22 cellular contexts compared by ENCODE assay signal in the genomic region with DNA sequence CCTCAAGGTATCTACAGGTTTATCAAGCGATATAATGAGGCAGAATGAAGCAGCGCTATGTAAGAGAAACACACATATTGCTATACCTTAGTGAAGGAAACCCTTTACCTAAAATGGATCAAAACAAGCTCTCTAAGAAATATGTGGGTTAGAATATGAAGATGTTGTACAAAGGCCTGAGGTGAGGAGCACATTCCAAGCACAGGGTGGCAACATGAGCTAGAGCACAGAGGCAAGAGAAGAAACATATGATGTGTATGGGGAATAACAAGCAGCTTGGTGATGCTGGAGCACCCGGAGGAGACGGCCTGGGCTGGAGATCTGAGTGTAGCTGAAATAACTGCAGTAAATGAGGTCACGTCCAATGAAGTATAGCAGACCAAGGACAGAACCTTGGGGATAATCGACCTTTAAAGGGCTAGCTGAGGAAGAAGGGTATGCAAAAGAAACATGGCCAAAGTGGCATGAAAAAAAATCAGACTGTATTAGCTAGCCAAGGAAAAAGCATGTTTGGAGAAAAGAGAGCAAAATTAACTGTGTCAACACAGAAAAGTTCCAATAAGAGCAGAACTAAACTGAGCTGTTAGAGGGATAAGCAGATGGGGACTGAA. TPM values are rescaled to one million over a fixed set of nuclear protein-coding genes. Genes with fewer than 3 reads are reported as not detected.
A peak's percentile ranks its signal among the peaks of the same experiment; 100 is the strongest.
DNase-seq lines count a peak whose midpoint lies in the region; ATAC-seq and TF ChIP-seq lines count a peak whose summit lies in the region.
"Had no signal": no experiment of that assay in that cellular context is flagged by ENCODE, and none has a peak within 500 bp of the region (broad histone marks: within the 10 kb centered on the region; RNA-seq: fewer than 3 reads in every experiment).

No MANE protein-coding gene starts in this region.

- H3K36me3 ChIP-seq in SK-N-SH (replicated peaks in 1 of 2; ENCODE audit: control insufficient read depth in 1 of 2, insufficient read depth in 2 of 2, low read length in 1 of 2) (peaks cover 46 to 56% of the 10 kb centered on the region in 2 experiments), trophoblast cell (ENCODE audit: control insufficient read depth in 1 of 2, insufficient read depth in 2 of 2, low read length in 2 of 2) (peaks cover 7 to 9% of the 10 kb centered on the region in 2 experiments)

- no peak overlapping the region for H3K4me2 ChIP-seq in SK-N-SH
- H3K4me2 ChIP-seq in trophoblast cell (ENCODE audit: low read length): no peak overlapping the region
- H3K4me2 ChIP-seq: BLaER1 treated with 17β-estradiol and CSF1 and Interleukin-3, amounts not matched to agents 10 nM and 100 nM had no signal

- POLR2A ChIA-PET in SK-N-SH (lab: Yijun Ruan, JAX): no interaction called here
- POLR2A ChIA-PET in WTC11 (lab: Charles Lee): interaction anchor here (0.6 kb wide), 1 partner anchor 117 kb away, joined by 4 read pairs; no protein-coding TSS in a partner anchor

- H3K27me3 Mint-ChIP-seq in WTC11 (ENCODE audit: low read depth): no peaks in the 10 kb centered on the region
- H3K27me3 Mint-ChIP-seq: CD8-positive, alpha-beta memory T cell had no signal

- no peak for DNase-seq in SK-N-SH
- DNase-seq in WTC11 (ENCODE audit: low spot score): no peak
- DNase-seq in fibroblast of villous mesenchyme (ENCODE audit: low read depth): peak; percentile 13
- peak; percentile 16 to 42 for DNase-seq in trophoblast cell
- no peak for DNase-seq in putamen (ENCODE audit: low spot score)
- DNase-seq: CD8-positive, alpha-beta memory T cell; DND-41; GDM1; IMR-90; Kasumi-1; NCI-H1417; NCI-H187 treated with DMSO at 0.1 percent for 48 hours; NCI-H446; NK-92 treated with Interleukin-12 subunit alpha and Interleukin-12 subunit beta, amount 100 ng/mL, for 24 hours; RPMI8226 had no signal

- no peak overlapping the region for H3K23ac ChIP-seq in trophoblast cell (ENCODE audit: low read length)

- 0 out of 2 replicates have a peak overlapping the region, but pooled peaks have one; percentile 2 for H3K27ac Mint-ChIP-seq in WTC11

- H3K18ac ChIP-seq in trophoblast cell (ENCODE audit: low read length): no peak overlapping the region

- H3K27me3 ChIP-seq in SK-N-SH (ENCODE audit: insufficient read depth): no peaks in the 10 kb centered on the region
- H3K27me3 ChIP-seq in trophoblast cell (ENCODE audit: insufficient read depth, low read length): no peaks in the 10 kb centered on the region
- H3K27me3 ChIP-seq: BLaER1 treated with 17β-estradiol and CSF1 and Interleukin-3, amounts not matched to agents 10 nM and 100 nM had no signal

- 91% methylated on average over 6 of the region's 6 CpGs for WGBS in SK-N-SH (ENCODE audit: low lambda C conversion rate)
- no CpG with 5 or more reads among the region's 6 CpGs for WGBS in trophoblast cell (ENCODE audit: extremely low coverage, insufficient coverage, insufficient read length)

- no peak overlapping the region for H4K12ac ChIP-seq in trophoblast cell (ENCODE audit: low read depth, low read length)

- H2AFZ ChIP-seq in SK-N-SH (ENCODE audit: low read depth) (no peak overlapping the region), trophoblast cell (ENCODE audit: insufficient read depth, low read length, poor library complexity) (no peak overlapping the region)

- H4K20me1 ChIP-seq in SK-N-SH (ENCODE audit: insufficient read depth): no peaks in the 10 kb centered on the region
- H4K20me1 ChIP-seq: BLaER1 treated with 17β-estradiol and CSF1 and Interleukin-3, amounts not matched to agents 10 nM and 100 nM had no signal

- no peak overlapping the region for H4K91ac ChIP-seq in trophoblast cell (ENCODE audit: low read depth, low read length)

- H2AK5ac ChIP-seq in trophoblast cell (ENCODE audit: low read length): no peak overlapping the region

- CTCF ChIA-PET in SK-N-SH (lab: Yijun Ruan, JAX) (no interaction called here), WTC11 (lab: Charles Lee) (interaction anchor here (0.6 to 1.5 kb wide), 5 partner anchors 42 to 291 kb away, joined by 3 to 6 read pairs (median 3); partner anchors contain the start of gene MARVELD3)

- no peak for TF ChIP-seq CTCF in SK-N-SH (IDR thresholded peaks at IDR 0.05)
- no peak for TF ChIP-seq CTCF in WTC11 (IDR thresholded peaks at IDR 0.05)
- TF ChIP-seq CTCF in fibroblast of villous mesenchyme (IDR thresholded peaks at IDR 0.05; ENCODE audit: insufficient read depth, low read depth, low read length): peak; percentile 24

- no peak overlapping the region for H2BK12ac ChIP-seq in trophoblast cell (ENCODE audit: low read length)

- H3K36me3 Mint-ChIP-seq in WTC11: peaks cover 73% of the 10 kb centered on the region

- H3K79me2 ChIP-seq in SK-N-SH (ENCODE audit: insufficient read depth) (no peaks in the 10 kb centered on the region), trophoblast cell (ENCODE audit: control insufficient read depth, insufficient read depth, low read length, poor library complexity) (no peaks in the 10 kb centered on the region)

- H3K4me1 ChIP-seq in SK-N-SH (ENCODE audit: control insufficient read depth in 1 of 2, insufficient read depth in 2 of 2, low read depth in 1 of 2, low read length in 1 of 2): no peaks in the 10 kb centered on the region
- H3K4me1 ChIP-seq in trophoblast cell (ENCODE audit: control insufficient read depth in 1 of 2, insufficient read depth in 2 of 2, low read length in 2 of 2): no peaks in the 10 kb centered on the region
- H3K4me1 ChIP-seq: BLaER1 treated with 17β-estradiol and CSF1 and Interleukin-3, amounts not matched to agents 10 nM and 100 nM had no signal

- H3K14ac ChIP-seq in trophoblast cell (ENCODE audit: low read length): no peak overlapping the region

- no peaks in the 10 kb centered on the region for H3K9me2 ChIP-seq in SK-N-SH

- H3K79me1 ChIP-seq in trophoblast cell (ENCODE audit: low read length): no peaks in the 10 kb centered on the region

- H3K9me3 ChIP-seq in SK-N-SH (no peaks in the 10 kb centered on the region), trophoblast cell (ENCODE audit: insufficient read depth, low read depth, low read length) (no peaks in the 10 kb centered on the region)
- H3K9me3 ChIP-seq: BLaER1 treated with 17β-estradiol and CSF1 and Interleukin-3, amounts not matched to agents 10 nM and 100 nM had no signal

- ATAC-seq in SK-N-SH treated with all-trans-retinoic acid at 6 μM for 48 hours (peak; percentile 31; the same call in 1 of the 3 replicates), WTC11 (no peak), GM19463 (IDR thresholded peaks at IDR 0.05; ENCODE audit: unreplicated experiment) (no peak), GM21360 (IDR thresholded peaks at IDR 0.05; ENCODE audit: unreplicated experiment) (no peak)
- ATAC-seq: GM12878 had no signal

- no peak overlapping the region for H3K4me3 Mint-ChIP-seq in WTC11
- H3K4me3 Mint-ChIP-seq: CD8-positive, alpha-beta memory T cell had no signal

- H3K27ac ChIP-seq in SK-N-SH (ENCODE audit: low read depth in 2 of 2, low read length in 1 of 2) (no peak overlapping the region), trophoblast cell (ENCODE audit: low read depth, low read length) (no peak overlapping the region)
- H3K27ac ChIP-seq: 22Rv1; BLaER1 treated with 17β-estradiol and CSF1 and Interleukin-3, amounts not matched to agents 10 nM and 100 nM had no signal

- no peak for TF ChIP-seq EP300 in SK-N-SH (IDR thresholded peaks at IDR 0.05; ENCODE audit: borderline replicate concordance in 1 of 2, low read depth in 1 of 2, low read length in 1 of 2)

- H3F3A ChIP-seq in SK-N-SH (replicated peaks; ENCODE audit: insufficient read depth): no peaks in the 10 kb centered on the region

- no peak overlapping the region for H2BK120ac ChIP-seq in trophoblast cell (ENCODE audit: insufficient read depth, low read length, poor library complexity)

- no peaks in the 10 kb centered on the region for H3K9me3 Mint-ChIP-seq in WTC11
- H3K9me3 Mint-ChIP-seq: CD8-positive, alpha-beta memory T cell had no signal

- H3K4me3 ChIP-seq in SK-N-SH (ENCODE audit: low read depth in 2 of 2, low read length in 1 of 2) (no peak overlapping the region), fibroblast of villous mesenchyme (ENCODE audit: low read depth, low read length) (no peak overlapping the region), trophoblast cell (ENCODE audit: low read depth, low read length) (no peak overlapping the region)
- H3K4me3 ChIP-seq: BLaER1 treated with 17β-estradiol and CSF1 and Interleukin-3, amounts not matched to agents 10 nM and 100 nM; GM12878 had no signal

- H3K4me1 Mint-ChIP-seq in WTC11: 0 out of 2 replicates have a peak, but pooled peaks cover 3% of the 10 kb centered on the region
- H3K4me1 Mint-ChIP-seq: CD8-positive, alpha-beta memory T cell had no signal

- no peak for TF ChIP-seq RAD21 in SK-N-SH (IDR thresholded peaks at IDR 0.05; ENCODE audit: low read length)

- H4K8ac ChIP-seq in trophoblast cell (ENCODE audit: low read depth, low read length): no peak overlapping the region

- H2BK5ac ChIP-seq in trophoblast cell (ENCODE audit: low read depth, low read length, poor library complexity): no peak overlapping the region

- no peak overlapping the region for H3K4ac ChIP-seq in trophoblast cell (ENCODE audit: low read depth, low read length)

- no peak overlapping the region for H3K9ac ChIP-seq in SK-N-SH
- H3K9ac ChIP-seq in trophoblast cell (ENCODE audit: low read length): no peak overlapping the region
- H3K9ac ChIP-seq: BLaER1 treated with 17β-estradiol and CSF1 and Interleukin-3, amounts not matched to agents 10 nM and 100 nM had no signal

TF ChIP-seq in SK-N-SH treated with all-trans-retinoic acid at 6 μM for 48 hours, 23 proteins besides CTCF, POLR2A, EP300 and RAD21 (continues in another document):
- no peak for TF ChIP-seq BACH2 (CRISPR knock-in tag; IDR thresholded peaks at IDR 0.05; ENCODE audit: borderline replicate concordance)
- no peak for TF ChIP-seq ZNF8 (CRISPR knock-in tag; IDR thresholded peaks at IDR 0.05)

TF ChIP-seq in SK-N-SH, 30 proteins besides CTCF, POLR2A, EP300 and RAD21 (continues in another document):
- TF ChIP-seq MEF2A (IDR thresholded peaks at IDR 0.05; ENCODE audit: borderline replicate concordance, low read depth): no peak
- TF ChIP-seq ELF1 (IDR thresholded peaks at IDR 0.05): no peak
- no peak for TF ChIP-seq FOXJ3 (CRISPR knock-in tag; IDR thresholded peaks at IDR 0.05)

RNA-seq across cellular contexts. Expression of gene MARVELD3, which starts 44.0 kb away (rescaled TPM):
- polyA plus RNA-seq in SK-N-SH (2012; rRNA removed): not detected in 2 replicates
- 0.06 TPM in 1 of 2 replicates, not detected in the other for polyA plus RNA-seq in SK-N-SH (2012; cell fraction: cytosol; rRNA removed)
- 0.06 TPM in 1 of 2 replicates, not detected in the other for polyA plus RNA-seq in SK-N-SH (2012; cell fraction: nucleus; rRNA removed)
- total RNA-seq in WTC11 (2021): 29.2 to 31.0 TPM (median 30.0 TPM) in 3 replicates
- total RNA-seq in fibroblast of villous mesenchyme: under 0.01 TPM in 1 of 2 replicates, not detected in the other
- polyA plus RNA-seq in trophoblast cell (2013): 13.9 and 14.0 TPM in 2 replicates
- total RNA-seq: CD8-positive, alpha-beta memory T cell; IMR-90; OCI-LY7 had no signal
- polyA plus RNA-seq: CD8-positive, alpha-beta memory T cell; IMR-90 had no signal

RNA-seq across cellular contexts. Expression of gene PHLPP2, which starts 54.5 kb away (rescaled TPM):
- polyA plus RNA-seq in SK-N-SH (2012; rRNA removed): 5.5 and 7.2 TPM in 2 replicates
- 5.1 and 5.6 TPM in 2 replicates for polyA plus RNA-seq in SK-N-SH (2012; cell fraction: cytosol; rRNA removed)
- polyA plus RNA-seq in SK-N-SH (2012; cell fraction: nucleus; rRNA removed): 10.5 and 15.7 TPM in 2 replicates
- total RNA-seq in WTC11 (2021): 19.1 to 29.3 TPM (median 19.2 TPM) in 3 replicates
- 13.2 and 17.3 TPM in 2 replicates for total RNA-seq in fibroblast of villous mesenchyme
- polyA plus RNA-seq in trophoblast cell (2013): 3.4 and 4.0 TPM in 2 replicates

Comparison
In these comparisons a context has a peak if more than half of its experiments do, and no peak if none do; other contexts are left out.
1. DNase-seq: peak in fibroblast of villous mesenchyme (single experiment) and trophoblast cell (2 of 2); none in SK-N-SH (single experiment), WTC11 (single experiment) and putamen (single experiment).
2. RNA of gene MARVELD3, which starts 44.0 kb away (total RNA-seq): 29.2 to 31.0 TPM in WTC11; under 0.01 TPM in fibroblast of villous mesenchyme; every median in the first group is over 10 times any median in the second.